ENCODE assay signal across 8 cellular contexts in genomic region chr1:25430073-25430665, GRCh38. TPM values are rescaled to one million over a fixed set of nuclear protein-coding genes. Genes with fewer than 3 reads are reported as not detected.
DNase-seq lines count a peak whose midpoint lies in the region; ATAC-seq and TF ChIP-seq lines count a peak whose summit lies in the region.

No MANE protein-coding gene starts in this region.

- in situ Hi-C loops in IMR-90 (cut with MboI; ENCODE audit: low sequenced_read_pairs) = no loop called here

- H2BK20ac ChIP-seq in IMR-90 (ENCODE audit: low read depth, low read length) = no peak overlapping the region

- H2BK5ac ChIP-seq in IMR-90 (ENCODE audit: low read depth, low read length, poor library complexity, severe bottlenecking) = peak overlapping the region; percentile 55

- no peak for TF ChIP-seq RAD21 in IMR-90 (IDR thresholded peaks at IDR 0.05; ENCODE audit: low read length)

- no peak overlapping the region for H4K91ac ChIP-seq in IMR-90 (ENCODE audit: insufficient read depth, low read depth, low read length)

- no peak overlapping the region for H3K18ac ChIP-seq in IMR-90 (ENCODE audit: low read depth, low read length)

- dilution Hi-C loops in IMR-90 (cut with HindIII; ENCODE audit: low sequenced_read_pairs, unreplicated experiment) = no loop called here

- peak overlapping the region; percentile 64 to 77; a peak in 2 of 4 replicates for H4K8ac ChIP-seq in IMR-90 (ENCODE audit: low read depth in 2 of 2, low read length in 2 of 2)

- H3K27ac ChIP-seq in IMR-90 (ENCODE audit: insufficient read depth, low read length) = peak overlapping the region; percentile 26; the same call in 1 of the 2 replicates
- H3K27ac ChIP-seq in OCI-LY1 (ENCODE audit: low read depth, low read length, poor library complexity, severe bottlenecking) = peak overlapping the region; percentile 44
- peak overlapping the region; percentile 91 for H3K27ac ChIP-seq in muscle layer of colon (ENCODE audit: low read depth, low read length)

- no peak overlapping the region; the same call in 1 of the 2 replicates for H3K14ac ChIP-seq in IMR-90 (replicated peaks; ENCODE audit: low read depth, low read length)

- H4K5ac ChIP-seq in IMR-90 (ENCODE audit: low read depth, low read length) = no peak overlapping the region

- H3K23ac ChIP-seq in IMR-90 (ENCODE audit: low read depth, low read length) = peak overlapping the region; percentile 7; the same call in 1 of the 2 replicates

- H3K4me1 ChIP-seq in IMR-90 (ENCODE audit: control insufficient read depth, insufficient read depth, low read length) (peaks cover 4% of the 10 kb centered on the region), OCI-LY1 (ENCODE audit: insufficient read depth, low read length, severe bottlenecking) (peaks cover 42% of the 10 kb centered on the region), muscle layer of colon (ENCODE audit: insufficient read depth, low read length) (peaks cover 35% of the 10 kb centered on the region)

- H3F3A ChIP-seq in OCI-LY1 (ENCODE audit: insufficient read depth, low read length) = no peaks in the 10 kb centered on the region

- peak overlapping the region; percentile 42; the same call in 1 of the 2 replicates for H3K4ac ChIP-seq in IMR-90 (ENCODE audit: low read depth, low read length)

- H3K79me1 ChIP-seq in IMR-90 (ENCODE audit: low read depth in 1 of 2, low read length in 2 of 2) = peaks cover 7 to 28% of the 10 kb centered on the region in 2 experiments; a peak in 3 of 4 replicates

- H3K56ac ChIP-seq in IMR-90 (ENCODE audit: extremely low read depth, insufficient read depth, low read length) = peak overlapping the region; percentile 60; the same call in 1 of the 2 replicates

- no TSS peak for BruUV-seq in IMR-90 (replicated peaks; lab: Mats Ljungman, UMichigan)

- peak; percentile 77 for ATAC-seq in GM21529 (IDR thresholded peaks at IDR 0.05; ENCODE audit: unreplicated experiment)
- peak; percentile 85 for ATAC-seq in IMR-90 (ENCODE audit: low read depth)

- peaks cover 2% of the 10 kb centered on the region; the same call in 1 of the 2 replicates for H3K9me1 ChIP-seq in IMR-90 (ENCODE audit: insufficient read depth, low read length)

- 0 out of 2 replicates have a peak overlapping the region, but pooled peaks have one; percentile 37 for H2AK5ac ChIP-seq in IMR-90 (ENCODE audit: low read depth, low read length)

- peaks cover 34% of the 10 kb centered on the region for H3K79me2 ChIP-seq in OCI-LY1 (ENCODE audit: insufficient read depth, low read length)

- H3K9me2 ChIP-seq in OCI-LY1 (ENCODE audit: low read depth, low read length) = no peaks in the 10 kb centered on the region

- H3K4me2 ChIP-seq in IMR-90 (ENCODE audit: low read depth, low read length) (peak overlapping the region; percentile 98), OCI-LY1 (ENCODE audit: low read length) (peak overlapping the region; percentile 71)

- CTCF ChIA-PET in IMR-90 (lab: Yijun Ruan, JAX) = no interaction called here

- WGBS in IMR-90 (ENCODE audit: extremely low coverage in 2 of 2, insufficient read length in 1 of 2), 2 experiments = 0% methylated on average over 22 of the region's 64 CpGs; no CpG with 5 or more reads in 1 of the 2 experiments

- H3K9ac ChIP-seq in IMR-90 (ENCODE audit: low read depth, low read length) (peak overlapping the region; percentile 94), OCI-LY1 (ENCODE audit: low read length) (peak overlapping the region; percentile 75), muscle layer of colon (ENCODE audit: low read length) (peak overlapping the region; percentile 74)

- POLR2A ChIA-PET in IMR-90 (lab: Charles Lee; ENCODE audit: unreplicated experiment) = no interaction called here

- H3K4me3 ChIP-seq in IMR-90 (ENCODE audit: insufficient read depth, low read depth, low read length) (peak overlapping the region; percentile 90), OCI-LY1 (ENCODE audit: low read depth, low read length, poor library complexity, severe bottlenecking) (peak overlapping the region; percentile 77), muscle layer of colon (ENCODE audit: low read depth in 1 of 2, low read length in 2 of 2) (peak overlapping the region; percentile 67 to 93)

- H3K9me3 ChIP-seq in IMR-90 (ENCODE audit: control insufficient read depth, insufficient read depth, low read length) (no peaks in the 10 kb centered on the region), OCI-LY1 (ENCODE audit: low read length) (no peaks in the 10 kb centered on the region), muscle layer of colon (ENCODE audit: low read length) (no peaks in the 10 kb centered on the region)

- no peak overlapping the region for H2BK15ac ChIP-seq in IMR-90 (ENCODE audit: low read depth, low read length)

- H2BK120ac ChIP-seq in IMR-90 (ENCODE audit: low read depth, low read length) = no peak overlapping the region

- H3K27me3 ChIP-seq in IMR-90 (ENCODE audit: control insufficient read depth, insufficient read depth, low read length) (no peaks in the 10 kb centered on the region), OCI-LY1 (ENCODE audit: insufficient read depth, low read length) (no peaks in the 10 kb centered on the region), muscle layer of colon (ENCODE audit: control insufficient read depth in 1 of 2, insufficient read depth in 2 of 2, low read length in 2 of 2) (no peaks in the 10 kb centered on the region)

- peak overlapping the region; percentile 98 for H2AFZ ChIP-seq in IMR-90 (replicated peaks; ENCODE audit: low read length, poor library complexity)
- H2AFZ ChIP-seq in OCI-LY1 (ENCODE audit: low read length) = peak overlapping the region; percentile 64; the same call in 1 of the 2 replicates

- H3K36me3 ChIP-seq in IMR-90 (ENCODE audit: control insufficient read depth, insufficient read depth, low read length) (no peaks in the 10 kb centered on the region), OCI-LY1 (ENCODE audit: insufficient read depth, low read length) (no peaks in the 10 kb centered on the region), muscle layer of colon (ENCODE audit: insufficient read depth, low read length) (no peaks in the 10 kb centered on the region)

- peak; percentile 95 for TF ChIP-seq POLR2A in IMR-90 (IDR thresholded peaks at IDR 0.05; ENCODE audit: low read depth, low read length)
- peak; percentile 98 for TF ChIP-seq POLR2A in erythroblast (IDR thresholded peaks at IDR 0.05; ENCODE audit: low read length)

- peaks cover 18% of the 10 kb centered on the region; the same call in 1 of the 2 replicates for H4K20me1 ChIP-seq in IMR-90 (ENCODE audit: insufficient read depth, low read length)
- H4K20me1 ChIP-seq in OCI-LY1 (ENCODE audit: insufficient read depth, low read length) = no peaks in the 10 kb centered on the region

- no peak for TF ChIP-seq CTCF in IMR-90 (conservative IDR thresholded peaks at IDR 0.05; ENCODE audit: low read depth, low read length)
- no peak for TF ChIP-seq CTCF in OCI-LY1 (IDR thresholded peaks at IDR 0.05; ENCODE audit: low read length)

- peak; percentile 88 for DNase-seq in DMS153 (lab: John Stamatoyannopoulos, UW)
- DNase-seq in IMR-90 = peak; percentile 71
- peak; percentile 73 for DNase-seq in activated T-cell treated with anti-CD3 and anti-CD28 coated beads for 4 hours
- DNase-seq in erythroblast (lab: John Stamatoyannopoulos, UW) = peak; percentile 95 to 96
- peak; percentile 70 for DNase-seq in stimulated activated CD8-positive, alpha-beta memory T cell treated with anti-CD3 and anti-CD28 coated beads, Interleukin-7, amount 100 ng/mL, for 24 hours (ENCODE audit: low read depth)

- H2AK9ac ChIP-seq in IMR-90 (replicated peaks; ENCODE audit: low read depth, low read length, poor library complexity) = peak overlapping the region; percentile 60

- intact Hi-C loops in IMR-90 (cut with micrococcal nuclease) = loop anchor here (5.0 to 10.0 kb wide), 2 partner anchors 55 to 92 kb away; no protein-coding TSS in a partner anchor

TF ChIP-seq in IMR-90, 13 proteins besides CTCF, POLR2A, EP300 and RAD21:
- TF ChIP-seq SMC3 (IDR thresholded peaks at IDR 0.05; ENCODE audit: low read depth, low read length) (no peak), CHD1 (IDR thresholded peaks at IDR 0.05; ENCODE audit: low read depth, low read length) (no peak), RFX5 (IDR thresholded peaks at IDR 0.05; ENCODE audit: low read depth, low read length) (peak; percentile 44; the same call in 1 of the 2 replicates), CEBPB (IDR thresholded peaks at IDR 0.05; ENCODE audit: low read depth, low read length) (peak; percentile 74), RCOR1 (IDR thresholded peaks at IDR 0.05; ENCODE audit: insufficient replicate concordance, low read length) (peak; percentile 67), MXI1 (IDR thresholded peaks at IDR 0.05; ENCODE audit: borderline replicate concordance, low read depth, low read length) (peak; percentile 82), NFE2L2 (IDR thresholded peaks at IDR 0.05; ENCODE audit: low read depth, low read length) (peak; percentile 62; the same call in 1 of the 2 replicates), USF2 (IDR thresholded peaks at IDR 0.05; ENCODE audit: low read depth, low read length) (no peak), MAZ (IDR thresholded peaks at IDR 0.05; ENCODE audit: borderline replicate concordance, low read depth, low read length) (peak; percentile 73; the same call in 1 of the 2 replicates), MAFK (IDR thresholded peaks at IDR 0.05; ENCODE audit: low read depth, low read length) (no peak)
TF ChIP-seq in IMR-90: peak in this region for 6.

RNA-seq across cellular contexts. Expression of gene MACO1, which starts 0.5 kb away (rescaled TPM):
- 12.7 and 18.1 TPM in 2 replicates for total RNA-seq in IMR-90 (2012; rRNA removed)
- polyA plus RNA-seq in IMR-90 (2012; rRNA removed) = 6.8 TPM in 2 replicates
- 1.8 and 2.3 TPM in 2 replicates for polyA plus RNA-seq in IMR-90 (2012; cell fraction: cytosol; rRNA removed)
- 2.2 and 11.3 TPM in 2 replicates for polyA plus RNA-seq in IMR-90 (2012; cell fraction: nucleus; rRNA removed; ENCODE audit: low replicate concordance)

RNA-seq across cellular contexts. Expression of gene RHCE, which starts 9.5 kb away (rescaled TPM):
- 0.54 and 0.56 TPM in 2 replicates for total RNA-seq in IMR-90 (2012; rRNA removed)
- 0.39 and 0.62 TPM in 2 replicates for polyA plus RNA-seq in IMR-90 (2012; rRNA removed)
- 0.70 and 1.3 TPM in 2 replicates for polyA plus RNA-seq in IMR-90 (2012; cell fraction: cytosol; rRNA removed)
- polyA plus RNA-seq in IMR-90 (2012; cell fraction: nucleus; rRNA removed; ENCODE audit: low replicate concordance) = 0.49 and 0.58 TPM in 2 replicates

Comparison
In these comparisons a context has a peak if more than half of its experiments do, and no peak if none do; other contexts are left out.
1. Peak in every context shown above with its lines: DNase-seq, ATAC-seq, H3K4me3 ChIP-seq and H3K27ac ChIP-seq.
2. H3K27ac ChIP-seq: peak in every context shown above with its lines; median percentile 91 in muscle layer of colon; 44 in OCI-LY1; 26 in IMR-90.